9 cellular contexts compared by ENCODE assay signal in genomic region chr5:64147849-64148441, GRCh38. TPM values are rescaled to one million over a fixed set of nuclear protein-coding genes. Genes with fewer than 3 reads are reported as not detected.
DNase-seq lines count a peak whose midpoint lies in the region; ATAC-seq, FAIRE-seq and TF ChIP-seq lines count a peak whose summit lies in the region.
"Had no signal": no experiment of that assay in that cellular context is flagged by ENCODE, and none has a peak within 500 bp of the region (broad histone marks: within the 10 kb centered on the region; RNA-seq: fewer than 3 reads in every experiment).

No MANE protein-coding gene starts in this region.

- no peak overlapping the region for H3K4me3 ChIP-seq in fibroblast of pulmonary artery (replicated peaks; ENCODE audit: low read depth, low read length)
- H3K4me3 ChIP-seq in CD8-positive, alpha-beta T cell (ENCODE audit: low read depth, low read length): no peak overlapping the region

- intact Hi-C loops in CD8-positive, alpha-beta T cell (cut with DNase I, micrococcal nuclease): loop anchor here in 1 of 2 experiments (10.0 kb wide), 1 partner anchor 637 kb away; no protein-coding TSS in a partner anchor

- peak; percentile 31 for DNase-seq in SIG-M5 treated with dmso at 0.1 percent for 504 hours (lab: John Stamatoyannopoulos, UW; ENCODE audit: unreplicated experiment)
- no peak for DNase-seq in SIG-M5 (lab: John Stamatoyannopoulos, UW)
- peak; percentile 15 to 18 for DNase-seq in SHP77 (lab: John Stamatoyannopoulos, UW)
- peak; percentile 65 for DNase-seq in fibroblast of pulmonary artery (ENCODE audit: low read depth)
- DNase-seq in occipital lobe (lab: John Stamatoyannopoulos, UW): peak; percentile 6
- DNase-seq in GM19239 (ENCODE audit: insufficient read length, low spot score): no peak
- no peak for DNase-seq in CD8-positive, alpha-beta T cell

- no peaks in the 10 kb centered on the region for H3K36me3 ChIP-seq in CD8-positive, alpha-beta T cell (ENCODE audit: insufficient read depth, low read length)

- peak; percentile 91 for TF ChIP-seq CTCF in fibroblast of pulmonary artery (IDR thresholded peaks at IDR 0.05; ENCODE audit: low read length, missing control alignments)
- TF ChIP-seq CTCF in CD8-positive, alpha-beta T cell (IDR thresholded peaks at IDR 0.05): no peak

- POLR2A ChIA-PET in CD8-positive, alpha-beta T cell (lab: Charles Lee): no interaction called here

- H3K9me3 ChIP-seq in CD8-positive, alpha-beta T cell (ENCODE audit: low read length): no peaks in the 10 kb centered on the region

- H3K27ac Mint-ChIP-seq in CD8-positive, alpha-beta T cell: no peak overlapping the region
- H3K27ac Mint-ChIP-seq: activated naive CD8-positive, alpha-beta T cell had no signal

- FAIRE-seq in GM19239 (lab: Jason Lieb, UNC): no peak

- no peaks in the 10 kb centered on the region for H3K4me1 ChIP-seq in CD8-positive, alpha-beta T cell (ENCODE audit: insufficient read depth, low read length)

- H3K27ac ChIP-seq in CD8-positive, alpha-beta T cell (ENCODE audit: low read depth, low read length): no peak overlapping the region

- CTCF ChIA-PET in CD8-positive, alpha-beta T cell (lab: Charles Lee): interaction anchor here (0.5 kb wide), 1 partner anchor 82 kb away, joined by 3 read pairs; no protein-coding TSS in a partner anchor

- no peaks in the 10 kb centered on the region for H3K36me3 Mint-ChIP-seq in CD8-positive, alpha-beta T cell
- H3K36me3 Mint-ChIP-seq: activated naive CD8-positive, alpha-beta T cell had no signal

- no peaks in the 10 kb centered on the region for H3K4me1 Mint-ChIP-seq in CD8-positive, alpha-beta T cell (ENCODE audit: low read depth)

- H3K4me3 Mint-ChIP-seq in CD8-positive, alpha-beta T cell: no peak overlapping the region
- H3K4me3 Mint-ChIP-seq: activated naive CD8-positive, alpha-beta T cell had no signal

- H3K27me3 Mint-ChIP-seq in CD8-positive, alpha-beta T cell (ENCODE audit: low read depth): no peaks in the 10 kb centered on the region
- H3K27me3 Mint-ChIP-seq: activated naive CD8-positive, alpha-beta T cell had no signal

- H3K9me3 Mint-ChIP-seq in CD8-positive, alpha-beta T cell: no peaks in the 10 kb centered on the region

- ATAC-seq in HG03354 (IDR thresholded peaks at IDR 0.05; ENCODE audit: poor library complexity, severe bottlenecking, unreplicated experiment): peak; percentile 65
- ATAC-seq in CD8-positive, alpha-beta T cell: no peak

- no peaks in the 10 kb centered on the region for H3K27me3 ChIP-seq in CD8-positive, alpha-beta T cell (ENCODE audit: insufficient read depth, low read length)

RNA-seq across cellular contexts. Expression of gene RNF180, which starts 17.7 kb away (rescaled TPM):
- total RNA-seq in occipital lobe: 102 TPM
- not detected for total RNA-seq in CD8-positive, alpha-beta T cell

Comparison
In these comparisons a context has a peak if more than half of its experiments do, and no peak if none do; other contexts are left out.
1. DNase-seq: peak in SIG-M5 treated with dmso at 0.1 percent for 504 hours (single experiment), SHP77 (2 of 2), fibroblast of pulmonary artery (single experiment) and occipital lobe (single experiment); none in SIG-M5 (single experiment), GM19239 (single experiment) and CD8-positive, alpha-beta T cell (0 of 7).
2. RNA of gene RNF180, which starts 17.7 kb away (total RNA-seq): 102 TPM in occipital lobe (single experiment); not detected in CD8-positive, alpha-beta T cell; every median in the first group is over 100 times any median in the second.